In genomic region chr16:57485091-57485915, GRCh38 we compare ENCODE assay signal across 6 cellular contexts. TPM values are rescaled to one million over a fixed set of nuclear protein-coding genes. Genes with fewer than 3 reads are reported as not detected.
DNase-seq lines count a peak whose midpoint lies in the region; ATAC-seq and TF ChIP-seq lines count a peak whose summit lies in the region.

No MANE protein-coding gene starts in this region.

- H3F3A ChIP-seq in neural cell (ENCODE audit: insufficient read depth, low read length, poor library complexity, severe bottlenecking): no peaks in the 10 kb centered on the region

- H3K27ac ChIP-seq in H9 (ENCODE audit: insufficient read length, low read depth, low read length) (no peak overlapping the region), breast epithelium (peak overlapping the region; percentile 67 to 82), neural cell (ENCODE audit: low read length) (no peak overlapping the region)

- H2BK120ac ChIP-seq in H9 (ENCODE audit: low read depth, low read length, poor library complexity, severe bottlenecking): no peak overlapping the region

- no peak for TF ChIP-seq EP300 in neural cell (conservative IDR thresholded peaks at IDR 0.05; ENCODE audit: poor library complexity, severe bottlenecking)

- peaks cover 2% of the 10 kb centered on the region; the same call in 1 of the 2 replicates for H3K4me1 ChIP-seq in H9 (ENCODE audit: insufficient read depth, low read length)
- peaks cover 0 to 11% of the 10 kb centered on the region in 2 donors for H3K4me1 ChIP-seq in breast epithelium

- peak overlapping the region; percentile 31 for H3K9ac ChIP-seq in H9 (ENCODE audit: extremely low read depth, insufficient read length, low read length)
- peak overlapping the region; percentile 64 for H3K9ac ChIP-seq in neural cell (ENCODE audit: low read length)

- no peaks in the 10 kb centered on the region for H3K36me3 ChIP-seq in breast epithelium
- H3K36me3 ChIP-seq in neural cell (ENCODE audit: insufficient read depth, low read length): no peaks in the 10 kb centered on the region

- H2BK20ac ChIP-seq in H9 (ENCODE audit: low read depth, low read length, poor library complexity, severe bottlenecking): no peak overlapping the region

- TF ChIP-seq POLR2A in breast epithelium (IDR thresholded peaks at IDR 0.05): no peak

- H4K20me1 ChIP-seq in H9 (ENCODE audit: control insufficient read depth, insufficient read depth, insufficient read length): no peaks in the 10 kb centered on the region
- H4K20me1 ChIP-seq in neural cell (ENCODE audit: insufficient read depth): no peaks in the 10 kb centered on the region

- no peaks in the 10 kb centered on the region; a peak in 2 of 7 replicates for H3K36me3 Mint-ChIP-seq in H9 (ENCODE audit: insufficient read depth in 1 of 3, low read depth in 3 of 3)

- no peak for ATAC-seq in HG03108 (IDR thresholded peaks at IDR 0.05; ENCODE audit: unreplicated experiment)

- H3K4me3 ChIP-seq in breast epithelium: peak overlapping the region; percentile 65 to 82 (median 79)
- H3K4me3 ChIP-seq in neural cell (ENCODE audit: low read length): peak overlapping the region; percentile 76

- peaks cover 14% of the 10 kb centered on the region for H3K23me2 ChIP-seq in H9 (ENCODE audit: insufficient read length, low read depth, low read length, poor library complexity, severe bottlenecking)

- no peak overlapping the region for H2BK12ac ChIP-seq in H9 (ENCODE audit: insufficient read length, low read depth, low read length)

- H4K91ac ChIP-seq in H9 (ENCODE audit: insufficient read length, low read depth, low read length): no peak overlapping the region

- H3K9me3 ChIP-seq in H9 (ENCODE audit: control insufficient read depth, low read depth, low read length) (no peaks in the 10 kb centered on the region), breast epithelium (no peaks in the 10 kb centered on the region), neural cell (ENCODE audit: low read length) (no peaks in the 10 kb centered on the region)

- peak; percentile 24 for DNase-seq in H9
- peak in 1 of 2 donors; percentile 48 for DNase-seq in breast epithelium (ENCODE audit: low spot score in 2 of 2)
- no peak for DNase-seq in islet precursor cell
- DNase-seq in HPDE6-E6E7 (ENCODE audit: extremely low spot score): no peak

- H2BK5ac ChIP-seq in H9 (ENCODE audit: insufficient read length, low read length): no peak overlapping the region

- WGBS in H9 (ENCODE audit: extremely low coverage, insufficient read length, low lambda C conversion rate): no CpG with 5 or more reads among the region's 14 CpGs

- H3K27me3 ChIP-seq in H9 (ENCODE audit: insufficient read depth, low read length) (no peaks in the 10 kb centered on the region), breast epithelium (no peaks in the 10 kb centered on the region), neural cell (ENCODE audit: insufficient read depth, low read depth, low read length) (no peaks in the 10 kb centered on the region)

- H3K9me3 Mint-ChIP-seq in H9: peaks cover 9 to 14% of the 10 kb centered on the region in 2 experiments; a peak in 4 of 5 replicates

- H2AK5ac ChIP-seq in H9 (ENCODE audit: insufficient read length, low read length): no peak overlapping the region

- no peak overlapping the region for H4K5ac ChIP-seq in H9 (ENCODE audit: insufficient read length, low read depth, low read length)

- no peak overlapping the region for H2BK15ac ChIP-seq in H9 (ENCODE audit: low read depth, low read length)

- H3K4me2 ChIP-seq in H9 (ENCODE audit: insufficient read depth, insufficient read length, low read length): peak overlapping the region; percentile 76
- peak overlapping the region; percentile 73 for H3K4me2 ChIP-seq in neural cell (ENCODE audit: low read length)

- peaks cover 5% of the 10 kb centered on the region for H3K79me1 ChIP-seq in H9 (ENCODE audit: insufficient read depth, low read depth, low read length, poor library complexity, severe bottlenecking)

- H3K14ac ChIP-seq in H9 (ENCODE audit: insufficient read depth, low read length): peak overlapping the region; percentile 83; the same call in 1 of the 2 replicates

- no peak overlapping the region for H4K8ac ChIP-seq in H9 (replicated peaks; ENCODE audit: insufficient read length, low read depth, low read length)

- H3K4me3 Mint-ChIP-seq in H9: peak overlapping the region; percentile 82 to 90

- H3K4me1 Mint-ChIP-seq in H9: peaks cover 21 to 35% of the 10 kb centered on the region in 2 experiments

- H3K79me2 ChIP-seq in H9 (ENCODE audit: insufficient read depth, low read length): no peaks in the 10 kb centered on the region
- H3K79me2 ChIP-seq in neural cell (replicated peaks; ENCODE audit: insufficient read depth, low read length): peaks cover 2% of the 10 kb centered on the region

- H3K27me3 Mint-ChIP-seq in H9 (ENCODE audit: low read depth): peaks cover 28% of the 10 kb centered on the region

- no peak overlapping the region for H3T11ph ChIP-seq in H9 (ENCODE audit: low read length)

- TF ChIP-seq RAD21 in neural cell (conservative IDR thresholded peaks at IDR 0.05): no peak

- intact Hi-C loops in breast epithelium (cut with DNase I; ENCODE audit: low total_unique reads): no loop called here

- no peak overlapping the region for H2AFZ ChIP-seq in H9 (ENCODE audit: low read length)
- no peak overlapping the region for H2AFZ ChIP-seq in neural cell (ENCODE audit: low read depth, low read length)

- H3K56ac ChIP-seq in H9 (ENCODE audit: insufficient read length, low read depth, low read length): no peak overlapping the region

- H3K9me2 ChIP-seq in neural cell (ENCODE audit: insufficient read depth, low read length): no peaks in the 10 kb centered on the region

- TF ChIP-seq CTCF in H9 (conservative IDR thresholded peaks at IDR 0.05): no peak
- TF ChIP-seq CTCF in breast epithelium (IDR thresholded peaks at IDR 0.05): no peak
- no peak for TF ChIP-seq CTCF in neural cell (IDR thresholded peaks at IDR 0.05; ENCODE audit: poor library complexity, severe bottlenecking)

- H3K18ac ChIP-seq in H9 (ENCODE audit: insufficient read length, low read depth, low read length): no peak overlapping the region

- no peak overlapping the region for H3K23ac ChIP-seq in H9 (ENCODE audit: insufficient read length, low read depth, low read length)

- H3K27ac Mint-ChIP-seq in H9: no peak overlapping the region

- H3K4ac ChIP-seq in H9 (ENCODE audit: low read depth, low read length): no peak overlapping the region

TF ChIP-seq in neural cell, 6 proteins besides CTCF, POLR2A, EP300 and RAD21:
- TF ChIP-seq REST (IDR thresholded peaks at IDR 0.05; ENCODE audit: borderline replicate concordance) (no peak), EZH2 (IDR thresholded peaks at IDR 0.05; ENCODE audit: borderline replicate concordance, insufficient read depth, low read length, poor library complexity, severe bottlenecking) (no peak), TAF1 (IDR thresholded peaks at IDR 0.05; ENCODE audit: low read depth) (no peak), MXI1 (conservative IDR thresholded peaks at IDR 0.05; ENCODE audit: poor library complexity, severe bottlenecking) (no peak), SMC3 (conservative IDR thresholded peaks at IDR 0.05; ENCODE audit: poor library complexity) (no peak), POLR2AphosphoS5 (IDR thresholded peaks at IDR 0.05) (no peak)

RNA-seq across cellular contexts. Expression of gene DOK4, which starts 1.0 kb away (rescaled TPM):
- total RNA-seq in H9 (2021): 13.1 and 13.2 TPM in 2 replicates
- 10 to 100 TPM; 13.1 to 20.3 (median 17.6) TPM for total RNA-seq in breast epithelium
- 214 and 250 TPM in 2 replicates for polyA plus RNA-seq in neural cell
- 101 and 102 TPM in 2 replicates for polyA minus RNA-seq in neural cell

RNA-seq across cellular contexts. Expression of gene POLR2C, which starts 22.8 kb away (rescaled TPM):
- total RNA-seq in H9 (2021) (85.6 and 86.0 TPM in 2 replicates), breast epithelium (100 to 1,000 TPM; 119 to 129 (median 127) TPM)
- polyA plus RNA-seq in neural cell: 109 and 132 TPM in 2 replicates
- polyA minus RNA-seq in neural cell: 64.0 and 65.8 TPM in 2 replicates

RNA-seq across cellular contexts. Expression of gene COQ9, which starts 38.0 kb away (rescaled TPM):
- total RNA-seq in H9 (2021) (31.7 and 32.9 TPM in 2 replicates), breast epithelium (10 to 100 TPM; 36.0 to 42.6 (median 40.7) TPM)
- 78.7 and 95.0 TPM in 2 replicates for polyA plus RNA-seq in neural cell
- 40.5 and 47.7 TPM in 2 replicates for polyA minus RNA-seq in neural cell

RNA-seq across cellular contexts. Expression of gene CIAPIN1, which starts 38.1 kb away (rescaled TPM):
- total RNA-seq in H9 (2021) (82.8 and 85.3 TPM in 2 replicates), breast epithelium (10 to 100 TPM; 23.4 to 33.2 (median 28.8) TPM)
- 117 and 131 TPM in 2 replicates for polyA plus RNA-seq in neural cell
- polyA minus RNA-seq in neural cell: 74.2 and 82.3 TPM in 2 replicates

RNA-seq across cellular contexts. Expression of gene CCDC102A, which starts 51.1 kb away (rescaled TPM):
- total RNA-seq in H9 (2021) (6.6 and 8.2 TPM in 2 replicates), breast epithelium (10 to 100 TPM in 2 of 3 donors, 1 to 10 TPM in 1; 6.7 to 15.1 (median 12.1) TPM)
- 0.20 TPM in 1 of 2 replicates, not detected in the other for polyA plus RNA-seq in neural cell
- polyA minus RNA-seq in neural cell: 0.35 TPM in 1 of 2 replicates, not detected in the other

Comparison
In these comparisons a context has a peak if more than half of its experiments do, and no peak if none do; other contexts are left out.
1. H3K27ac ChIP-seq: peak in breast epithelium (2 of 2); none in H9 (single experiment) and neural cell (single experiment).